18 cellular contexts compared by ENCODE assay signal in the genomic region with DNA sequence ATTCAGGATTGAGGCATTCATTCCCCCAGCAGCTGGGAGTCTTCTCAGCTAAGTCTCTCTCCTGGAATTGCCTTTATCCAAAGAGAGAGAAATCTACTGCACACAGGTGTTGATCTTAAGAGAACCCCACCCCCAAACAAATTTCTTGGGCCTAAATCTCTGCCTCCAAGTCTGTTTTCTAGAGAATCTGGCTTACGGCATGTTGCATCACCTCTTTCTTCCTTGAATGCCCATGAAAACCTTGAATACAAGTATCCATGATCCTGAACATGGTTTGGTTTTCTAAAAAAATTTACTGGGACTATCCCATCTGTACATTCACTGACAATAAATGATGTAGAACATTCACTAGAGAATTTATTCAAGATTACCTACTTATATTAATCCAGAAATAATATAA.
DNase-seq lines count a peak whose midpoint lies in the region; ATAC-seq, FAIRE-seq and TF ChIP-seq lines count a peak whose summit lies in the region.
"Had no signal": no experiment of that assay in that cellular context is flagged by ENCODE, and none has a peak within 500 bp of the region (broad histone marks: within the 10 kb centered on the region; RNA-seq: fewer than 3 reads in every experiment).

No MANE protein-coding gene starts in this region.

- no peaks in the 10 kb centered on the region for H3K9me3 Mint-ChIP-seq in activated CD4-positive, alpha-beta T cell treated with anti-CD3 and anti-CD28 coated beads, Interleukin-2, amount 10 ng/mL, durations not matched to agents 7 days and 5 days
- H3K9me3 Mint-ChIP-seq: CD8-positive, alpha-beta T cell had no signal

- peaks cover 82% of the 10 kb centered on the region for H3K4me1 ChIP-seq in A549
- H3K4me1 ChIP-seq in HEK293 (ENCODE audit: control insufficient read depth, insufficient read depth, low read length): no peaks in the 10 kb centered on the region
- H3K4me1 ChIP-seq: HAP-1 had no signal

- POLR2A ChIA-PET in A549 (lab: Yijun Ruan, JAX): no interaction called here
- POLR2A ChIA-PET in HEK293 (lab: Yijun Ruan, JAX): no interaction called here
- POLR2A ChIA-PET in activated CD4-positive, alpha-beta T cell treated with anti-CD3 and anti-CD28 coated beads, Interleukin-2, amount 10 ng/mL, durations not matched to agents 7 days and 5 days (lab: Charles Lee): no interaction called here

- TF ChIP-seq CTCF in A549 (IDR thresholded peaks at IDR 0.05) (no peak), HEK293 (tag by site-specific recombination; IDR thresholded peaks at IDR 0.05) (no peak), fibroblast of villous mesenchyme (IDR thresholded peaks at IDR 0.05; ENCODE audit: insufficient read depth, low read depth, low read length) (no peak)

- H3K36me3 ChIP-seq in HEK293 (ENCODE audit: control insufficient read depth in 2 of 2, insufficient read depth in 1 of 2, low read length in 2 of 2): no peaks in the 10 kb centered on the region
- H3K36me3 ChIP-seq: BLaER1 treated with 17β-estradiol and CSF1 and Interleukin-3, amounts not matched to agents 10 nM and 100 nM; HAP-1 had no signal

- no peak for FAIRE-seq in A549 (lab: Jason Lieb, UNC)
- FAIRE-seq: GM19239 had no signal

- 84% methylated on average over 1 of the region's 1 CpG for WGBS in A549 (ENCODE audit: missing lambda C conversion rate)

- TF ChIP-seq EP300 in A549 (IDR thresholded peaks at IDR 0.05): no peak

- H3K27me3 Mint-ChIP-seq in activated CD4-positive, alpha-beta T cell treated with anti-CD3 and anti-CD28 coated beads, Interleukin-2, amount 10 ng/mL, durations not matched to agents 7 days and 5 days: peaks cover 6% of the 10 kb centered on the region

- peak overlapping the region; percentile 24; the same call in 2 of the 3 replicates for H3K4me2 ChIP-seq in A549
- H3K4me2 ChIP-seq: BLaER1 treated with 17β-estradiol and CSF1 and Interleukin-3, amounts not matched to agents 10 nM and 100 nM had no signal

- TF ChIP-seq RAD21 in A549 (conservative IDR thresholded peaks at IDR 0.05 in 1 of 2, IDR thresholded peaks at IDR 0.05 in 1 of 2): no peak

- no peaks in the 10 kb centered on the region for H3K36me3 Mint-ChIP-seq in activated CD4-positive, alpha-beta T cell treated with anti-CD3 and anti-CD28 coated beads, Interleukin-2, amount 10 ng/mL, durations not matched to agents 7 days and 5 days (ENCODE audit: low read depth)
- H3K36me3 Mint-ChIP-seq: CD8-positive, alpha-beta T cell had no signal

- no peaks in the 10 kb centered on the region for H3K9me3 ChIP-seq in A549
- H3K9me3 ChIP-seq in HEK293 (ENCODE audit: control insufficient read depth, insufficient read depth, low read depth, low read length): no peaks in the 10 kb centered on the region
- H3K9me3 ChIP-seq: HAP-1 had no signal

- H3K4me1 Mint-ChIP-seq in activated CD4-positive, alpha-beta T cell treated with anti-CD3 and anti-CD28 coated beads, Interleukin-2, amount 10 ng/mL, durations not matched to agents 7 days and 5 days: no peaks in the 10 kb centered on the region

- ATAC-seq in A549 (no peak), HG02973 (IDR thresholded peaks at IDR 0.05; ENCODE audit: unreplicated experiment) (no peak)
- ATAC-seq: CD8-positive, alpha-beta T cell had no signal

- TF ChIP-seq POLR2A in A549 (IDR thresholded peaks at IDR 0.05; ENCODE audit: low read length): no peak

- no peak overlapping the region for H3K4me3 Mint-ChIP-seq in activated CD4-positive, alpha-beta T cell treated with anti-CD3 and anti-CD28 coated beads, Interleukin-2, amount 10 ng/mL, durations not matched to agents 7 days and 5 days
- H3K4me3 Mint-ChIP-seq: B cell; CD8-positive, alpha-beta T cell had no signal

- CTCF ChIA-PET in A549 (lab: Yijun Ruan, JAX) (no interaction called here), HEK293 (lab: Yijun Ruan, JAX) (interaction anchor here (1.1 to 1.6 kb wide), 2 partner anchors 12 to 182 kb away, joined by 3 to 6 read pairs; no protein-coding TSS in a partner anchor)
- CTCF ChIA-PET in activated CD4-positive, alpha-beta T cell treated with anti-CD3 and anti-CD28 coated beads, Interleukin-2, amount 10 ng/mL, durations not matched to agents 7 days and 5 days (lab: Charles Lee): interaction anchor here (1.2 kb wide), 1 partner anchor 54 kb away, joined by 3 read pairs; no protein-coding TSS in a partner anchor

- H3K27ac ChIP-seq in A549 (peak overlapping the region; percentile 48 to 72), HEK293 (ENCODE audit: extremely low read depth, low read depth, low read length) (no peak overlapping the region)
- H3K27ac ChIP-seq: 22Rv1; BLaER1 treated with 17β-estradiol and CSF1 and Interleukin-3, amounts not matched to agents 10 nM and 100 nM; GM23248; HL-60 had no signal

- H3K27ac Mint-ChIP-seq in activated CD4-positive, alpha-beta T cell treated with anti-CD3 and anti-CD28 coated beads, Interleukin-2, amount 10 ng/mL, durations not matched to agents 7 days and 5 days: no peak overlapping the region
- H3K27ac Mint-ChIP-seq: B cell; CD8-positive, alpha-beta T cell had no signal

- DNase-seq in A549 (ENCODE audit: low read depth in 1 of 2, low spot score in 1 of 2): no peak
- peak; percentile 45 for DNase-seq in OCI-M1 (lab: John Stamatoyannopoulos, UW)
- DNase-seq in fibroblast of villous mesenchyme (ENCODE audit: low read depth): peak; percentile 28
- DNase-seq in glomerular visceral epithelial cell (ENCODE audit: extremely low spot score): no peak
- no peak for DNase-seq in activated CD4-positive, alpha-beta T cell treated with anti-CD3 and anti-CD28 coated beads, Interleukin-2, amount 10 ng/mL, durations not matched to agents 7 days and 5 days
- DNase-seq: Calu3; CD8-positive, alpha-beta T cell; DMS79 treated with DMSO at 0.1 percent for 48 hours; GF-D8; GM23248 had no signal

- H3K4me3 ChIP-seq in A549 (no peak overlapping the region), HEK293 (ENCODE audit: low read depth, low read length) (no peak overlapping the region), fibroblast of villous mesenchyme (ENCODE audit: low read depth, low read length) (no peak overlapping the region)
- H3K4me3 ChIP-seq: BLaER1 treated with 17β-estradiol and CSF1 and Interleukin-3, amounts not matched to agents 10 nM and 100 nM; GM23248; HAP-1 had no signal

TF ChIP-seq in A549, 52 proteins besides CTCF, POLR2A, EP300 and RAD21:
- no peak for TF ChIP-seq ZSCAN20 (CRISPR knock-in tag; IDR thresholded peaks at IDR 0.05)
- TF ChIP-seq, protein P1, sequence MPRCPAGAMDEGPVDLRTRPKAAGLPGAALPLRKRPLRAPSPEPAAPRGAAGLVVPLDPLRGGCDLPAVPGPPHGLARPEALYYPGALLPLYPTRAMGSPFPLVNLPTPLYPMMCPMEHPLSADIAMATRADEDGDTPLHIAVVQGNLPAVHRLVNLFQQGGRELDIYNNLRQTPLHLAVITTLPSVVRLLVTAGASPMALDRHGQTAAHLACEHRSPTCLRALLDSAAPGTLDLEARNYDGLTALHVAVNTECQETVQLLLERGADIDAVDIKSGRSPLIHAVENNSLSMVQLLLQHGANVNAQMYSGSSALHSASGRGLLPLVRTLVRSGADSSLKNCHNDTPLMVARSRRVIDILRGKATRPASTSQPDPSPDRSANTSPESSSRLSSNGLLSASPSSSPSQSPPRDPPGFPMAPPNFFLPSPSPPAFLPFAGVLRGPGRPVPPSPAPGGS (IDR thresholded peaks at IDR 0.05): no peak
- TF ChIP-seq ZFP36 (IDR thresholded peaks at IDR 0.05; ENCODE audit: borderline replicate concordance, partially characterized antibody): no peak
- TF ChIP-seq NR3C1 (IDR thresholded peaks at IDR 0.05): no peak
- peak in 1 of 2 experiments; percentile 36; a peak in 1 of 4 replicates for TF ChIP-seq CEBPB (IDR thresholded peaks at IDR 0.05)

TF ChIP-seq in HEK293, 187 proteins besides CTCF, POLR2A, EP300 and RAD21:
- no peak for TF ChIP-seq MZF1 (tag by site-specific recombination; IDR thresholded peaks at IDR 0.05; ENCODE audit: borderline replicate concordance)
- TF ChIP-seq, protein P2, sequence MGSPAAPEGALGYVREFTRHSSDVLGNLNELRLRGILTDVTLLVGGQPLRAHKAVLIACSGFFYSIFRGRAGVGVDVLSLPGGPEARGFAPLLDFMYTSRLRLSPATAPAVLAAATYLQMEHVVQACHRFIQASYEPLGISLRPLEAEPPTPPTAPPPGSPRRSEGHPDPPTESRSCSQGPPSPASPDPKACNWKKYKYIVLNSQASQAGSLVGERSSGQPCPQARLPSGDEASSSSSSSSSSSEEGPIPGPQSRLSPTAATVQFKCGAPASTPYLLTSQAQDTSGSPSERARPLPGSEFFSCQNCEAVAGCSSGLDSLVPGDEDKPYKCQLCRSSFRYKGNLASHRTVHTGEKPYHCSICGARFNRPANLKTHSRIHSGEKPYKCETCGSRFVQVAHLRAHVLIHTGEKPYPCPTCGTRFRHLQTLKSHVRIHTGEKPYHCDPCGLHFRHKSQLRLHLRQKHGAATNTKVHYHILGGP (tag by site-specific recombination; IDR thresholded peaks at IDR 0.05): peak; percentile 93

Comparison
In these comparisons a context has a peak if more than half of its experiments do, and no peak if none do; other contexts are left out.
1. DNase-seq: peak in OCI-M1 (single experiment) and fibroblast of villous mesenchyme (single experiment); none in A549 (0 of 2), glomerular visceral epithelial cell (single experiment) and activated CD4-positive, alpha-beta T cell treated with anti-CD3 and anti-CD28 coated beads, Interleukin-2, amount 10 ng/mL, durations not matched to agents 7 days and 5 days (single experiment).